ENCODE assay signal across 23 cellular contexts in genomic region chr16:81530814-81531213, GRCh38.
DNase-seq lines count a peak whose midpoint lies in the region; ATAC-seq, FAIRE-seq and TF ChIP-seq lines count a peak whose summit lies in the region.
"Had no signal": no experiment of that assay in that cellular context is flagged by ENCODE, and none has a peak within 500 bp of the region (broad histone marks: within the 10 kb centered on the region; RNA-seq: fewer than 3 reads in every experiment).

No MANE protein-coding gene starts in this region.

- H3K4me1 ChIP-seq in H9 (ENCODE audit: insufficient read depth, low read length) (peaks cover 3% of the 10 kb centered on the region; the same call in 1 of the 2 replicates), breast epithelium (peaks cover 0 to 8% of the 10 kb centered on the region in 2 donors), keratinocyte (ENCODE audit: control insufficient read depth, extremely low read depth, insufficient read depth, low read length) (peaks cover 71% of the 10 kb centered on the region), ovary (ENCODE audit: insufficient read depth) (peaks cover 4% of the 10 kb centered on the region)

- H3K9me3 ChIP-seq in H9 (ENCODE audit: control insufficient read depth, low read depth, low read length), result no peaks in the 10 kb centered on the region
- H3K9me3 ChIP-seq in breast epithelium, result no peaks in the 10 kb centered on the region
- H3K9me3 ChIP-seq in keratinocyte (ENCODE audit: control insufficient read depth, low read depth, low read length), result no peaks in the 10 kb centered on the region
- no peaks in the 10 kb centered on the region for H3K9me3 ChIP-seq in ovary
- H3K9me3 ChIP-seq: sigmoid colon, SJSA1 had no signal

- TF ChIP-seq CTCF in H9 (conservative IDR thresholded peaks at IDR 0.05) (no peak), breast epithelium (IDR thresholded peaks at IDR 0.05) (no peak), keratinocyte (optimal IDR thresholded peaks at IDR 0.05 in 1 of 3, IDR thresholded peaks at IDR 0.05 in 1 of 3, conservative IDR thresholded peaks at IDR 0.05 in 1 of 3; ENCODE audit: extremely low read depth in 1 of 3, insufficient read depth in 2 of 3, low read length in 3 of 3) (no peak), GM10266 (IDR thresholded peaks at IDR 0.05; ENCODE audit: control insufficient read depth, insufficient read depth, low read depth, missing control alignments) (no peak), ovary (IDR thresholded peaks at IDR 0.05) (no peak)

- no peak overlapping the region for H4K5ac ChIP-seq in H9 (ENCODE audit: insufficient read length, low read depth, low read length)

- no peak overlapping the region for H3K4me3 ChIP-seq in breast epithelium
- peak overlapping the region in 2 of 3 experiments; percentile 47 to 62 for H3K4me3 ChIP-seq in keratinocyte (ENCODE audit: control insufficient read depth in 2 of 3, extremely low read depth in 1 of 3, insufficient read depth in 2 of 3, low read depth in 1 of 3, low read length in 3 of 3)
- no peak overlapping the region for H3K4me3 ChIP-seq in ovary
- H3K4me3 ChIP-seq: GM12878, sigmoid colon, SJSA1 had no signal

- no peaks in the 10 kb centered on the region for H3K27me3 Mint-ChIP-seq in H9 (ENCODE audit: low read depth)
- H3K27me3 Mint-ChIP-seq: activated naive CD8-positive, alpha-beta T cell treated with anti-CD3 and anti-CD28 coated beads for 36 hours had no signal

- peaks cover 4% of the 10 kb centered on the region for H3K9me1 ChIP-seq in keratinocyte (ENCODE audit: control insufficient read depth, extremely low read depth, insufficient read depth, low read length)

- H3K36me3 ChIP-seq in breast epithelium (no peaks in the 10 kb centered on the region), keratinocyte (ENCODE audit: control insufficient read depth in 2 of 2, extremely low read depth in 1 of 2, insufficient read depth in 2 of 2, low read length in 2 of 2) (peaks cover 0 to 13% of the 10 kb centered on the region in 2 experiments), ovary (no peaks in the 10 kb centered on the region)
- H3K36me3 ChIP-seq: sigmoid colon had no signal

- peak; percentile 69 for FAIRE-seq in keratinocyte (lab: Jason Lieb, UNC)
- FAIRE-seq: colon, GM12878 had no signal

- H3K4me2 ChIP-seq in H9 (ENCODE audit: insufficient read depth, insufficient read length, low read length) (no peak overlapping the region), keratinocyte (ENCODE audit: control insufficient read depth, extremely low read depth, insufficient read depth, low read depth, low read length) (peak overlapping the region; percentile 82)

- H2AFZ ChIP-seq in H9 (ENCODE audit: low read length), result no peak overlapping the region
- no peak overlapping the region for H2AFZ ChIP-seq in keratinocyte (ENCODE audit: control insufficient read depth, low read length)

- intact Hi-C loops in breast epithelium (cut with DNase I; ENCODE audit: low total_unique reads) (no loop called here), ovary (cut with DNase I) (no loop called here)

- no peak for DNase-seq in H9
- DNase-seq in breast epithelium (ENCODE audit: low spot score in 2 of 2), result no peak
- no peak for DNase-seq in keratinocyte (ENCODE audit: low read depth, low spot score)
- no peak for DNase-seq in stimulated activated effector memory CD8-positive, alpha-beta T cell treated with anti-CD3 and anti-CD28 coated beads, Interleukin-12 subunit alpha, Interleukin-12 subunit beta, amount 100 ng/mL, for 72 hours (ENCODE audit: low spot score in 2 of 2)
- DNase-seq in GM10266 (ENCODE audit: extremely low spot score), result no peak
- DNase-seq in ovary, result no peak
- no peak for DNase-seq in NAMALWA (ENCODE audit: low spot score)
- no peak for DNase-seq in stimulated activated CD4-positive, alpha-beta T cell treated with anti-CD3 and anti-CD28 coated beads, Interleukin-12 subunit alpha, Interleukin-12 subunit beta, amount 100 ng/mL, for 4 hours
- DNase-seq: activated CD8-positive, alpha-beta memory T cell treated with anti-CD3 and anti-CD28 coated beads, Interleukin-2, amount 50 U/mL, for 48 hours; activated naive CD8-positive, alpha-beta T cell treated with anti-CD3 and anti-CD28 coated beads for 36 hours; CD8-positive, alpha-beta T cell; Karpas-422; left colon; natural killer cell; NCI-H1048; NCI-H187 treated with DMSO at 0.1 percent for 48 hours; NCI-H748 treated with DMSO at 0.1 percent for 48 hours; sigmoid colon had no signal

- peak overlapping the region; percentile 4 to 68 (median 54); a peak in 4 of 7 replicates for H3K27ac Mint-ChIP-seq in H9
- peak overlapping the region; percentile 62 for H3K27ac Mint-ChIP-seq in stimulated activated effector memory CD8-positive, alpha-beta T cell treated with anti-CD3 and anti-CD28 coated beads, Interleukin-12 subunit alpha, Interleukin-12 subunit beta, amount 100 ng/mL, for 72 hours
- H3K27ac Mint-ChIP-seq: activated naive CD8-positive, alpha-beta T cell treated with anti-CD3 and anti-CD28 coated beads for 36 hours; activated T-helper 2 cell treated with anti-CD3 and anti-CD28 coated beads, Interferon-gamma antibody, Interleukin-2, Interleukin-4, amounts not matched to agents 10 μg/mL and 5 μg/mL and 100 μg/mL, durations not matched to agents 14 hours and 24 hours and 36 hours; CD8-positive, alpha-beta T cell; T-helper 1 cell treated with Interleukin-12 subunit alpha and Interleukin-12 subunit beta and Interleukin-4 antibody, amounts not matched to agents 30 μg/mL and 1 μg/mL, for 36 hours had no signal

- no peak for TF ChIP-seq EP300 in ovary (IDR thresholded peaks at IDR 0.05)

- no peak overlapping the region for H4K91ac ChIP-seq in H9 (ENCODE audit: insufficient read length, low read depth, low read length)

- H2BK15ac ChIP-seq in H9 (ENCODE audit: low read depth, low read length), result no peak overlapping the region

- H3K56ac ChIP-seq in H9 (ENCODE audit: insufficient read length, low read depth, low read length), result no peak overlapping the region

- H4K20me1 ChIP-seq in H9 (ENCODE audit: control insufficient read depth, insufficient read depth, insufficient read length) (no peaks in the 10 kb centered on the region), keratinocyte (ENCODE audit: control insufficient read depth, extremely low read depth, insufficient read depth, low read length) (no peaks in the 10 kb centered on the region)

- no peak overlapping the region for H2BK12ac ChIP-seq in H9 (ENCODE audit: insufficient read length, low read depth, low read length)

- H3K9ac ChIP-seq in H9 (ENCODE audit: extremely low read depth, insufficient read length, low read length) (no peak overlapping the region), keratinocyte (ENCODE audit: control insufficient read depth, extremely low read depth, insufficient read depth, low read length) (peak overlapping the region; percentile 98)

- H3K27me3 ChIP-seq in H9 (ENCODE audit: insufficient read depth, low read length) (no peaks in the 10 kb centered on the region), breast epithelium (no peaks in the 10 kb centered on the region), keratinocyte (ENCODE audit: control insufficient read depth, extremely low read depth, insufficient read depth, low read length) (no peaks in the 10 kb centered on the region), ovary (no peaks in the 10 kb centered on the region)
- H3K27me3 ChIP-seq: sigmoid colon, SJSA1 had no signal

- H3K23ac ChIP-seq in H9 (ENCODE audit: insufficient read length, low read depth, low read length), result no peak overlapping the region

- no peaks in the 10 kb centered on the region for H3K23me2 ChIP-seq in H9 (ENCODE audit: insufficient read length, low read depth, low read length, poor library complexity, severe bottlenecking)

- peaks cover 3 to 6% of the 10 kb centered on the region in 2 experiments; a peak in 4 of 5 replicates for H3K9me3 Mint-ChIP-seq in H9
- no peaks in the 10 kb centered on the region for H3K9me3 Mint-ChIP-seq in stimulated activated effector memory CD8-positive, alpha-beta T cell treated with anti-CD3 and anti-CD28 coated beads, Interleukin-12 subunit alpha, Interleukin-12 subunit beta, amount 100 ng/mL, for 72 hours
- H3K9me3 Mint-ChIP-seq: activated naive CD8-positive, alpha-beta T cell treated with anti-CD3 and anti-CD28 coated beads for 36 hours; activated T-helper 2 cell treated with anti-CD3 and anti-CD28 coated beads, Interferon-gamma antibody, Interleukin-2, Interleukin-4, amounts not matched to agents 10 μg/mL and 5 μg/mL and 100 μg/mL, durations not matched to agents 14 hours and 24 hours and 36 hours; CD8-positive, alpha-beta T cell; natural killer cell; T-helper 1 cell treated with Interleukin-12 subunit alpha and Interleukin-12 subunit beta and Interleukin-4 antibody, amounts not matched to agents 30 μg/mL and 1 μg/mL, for 36 hours had no signal

- TF ChIP-seq POLR2A in breast epithelium (IDR thresholded peaks at IDR 0.05) (no peak), ovary (IDR thresholded peaks at IDR 0.05) (no peak)

- no peak overlapping the region for H4K8ac ChIP-seq in H9 (replicated peaks; ENCODE audit: insufficient read length, low read depth, low read length)

- H2BK5ac ChIP-seq in H9 (ENCODE audit: insufficient read length, low read length), result no peak overlapping the region

- no peak overlapping the region for H3K4me3 Mint-ChIP-seq in H9
- H3K4me3 Mint-ChIP-seq in stimulated activated effector memory CD8-positive, alpha-beta T cell treated with anti-CD3 and anti-CD28 coated beads, Interleukin-12 subunit alpha, Interleukin-12 subunit beta, amount 100 ng/mL, for 72 hours, result no peak overlapping the region
- H3K4me3 Mint-ChIP-seq: activated naive CD8-positive, alpha-beta T cell treated with anti-CD3 and anti-CD28 coated beads for 36 hours; CD8-positive, alpha-beta T cell; natural killer cell; T-helper 1 cell treated with Interleukin-12 subunit alpha and Interleukin-12 subunit beta and Interleukin-4 antibody, amounts not matched to agents 30 μg/mL and 1 μg/mL, for 36 hours had no signal

- H3K4ac ChIP-seq in H9 (ENCODE audit: low read depth, low read length), result no peak overlapping the region

- H3K79me2 ChIP-seq in H9 (ENCODE audit: insufficient read depth, low read length), result peaks cover 9% of the 10 kb centered on the region; the same call in 1 of the 2 replicates
- H3K79me2 ChIP-seq in keratinocyte (ENCODE audit: control insufficient read depth, insufficient read depth, low read length), result peaks cover 73% of the 10 kb centered on the region

- H3K27ac ChIP-seq in H9 (ENCODE audit: insufficient read length, low read depth, low read length) (no peak overlapping the region), breast epithelium (peak overlapping the region; percentile 67 to 69), keratinocyte (ENCODE audit: control insufficient read depth, insufficient read depth, low read length) (peak overlapping the region; percentile 99), ovary (no peak overlapping the region)
- H3K27ac ChIP-seq: sigmoid colon, SJSA1 had no signal

- no peak overlapping the region for H2BK20ac ChIP-seq in H9 (ENCODE audit: low read depth, low read length, poor library complexity, severe bottlenecking)

- no peak overlapping the region for H2AK5ac ChIP-seq in H9 (ENCODE audit: insufficient read length, low read length)

- no CpG with 5 or more reads among the region's 12 CpGs for WGBS in H9 (ENCODE audit: extremely low coverage, insufficient read length, low lambda C conversion rate)
- WGBS in ovary, 3 donors, result 93 to 94% (median 93%) methylated on average over 12 of the region's 12 CpGs

- H3K36me3 Mint-ChIP-seq in H9 (ENCODE audit: insufficient read depth in 1 of 3, low read depth in 3 of 3), result peaks cover 13 to 22% (median 17%) of the 10 kb centered on the region in 3 experiments
- H3K36me3 Mint-ChIP-seq in stimulated activated effector memory CD8-positive, alpha-beta T cell treated with anti-CD3 and anti-CD28 coated beads, Interleukin-12 subunit alpha, Interleukin-12 subunit beta, amount 100 ng/mL, for 72 hours, result peaks cover 5% of the 10 kb centered on the region
- H3K36me3 Mint-ChIP-seq: natural killer cell had no signal

- no peak for ATAC-seq in stimulated activated effector memory CD8-positive, alpha-beta T cell treated with anti-CD3 and anti-CD28 coated beads, Interleukin-12 subunit alpha, Interleukin-12 subunit beta, amount 100 ng/mL, for 72 hours
- ATAC-seq: CD8-positive, alpha-beta T cell; natural killer cell had no signal

- no peak overlapping the region for H3K18ac ChIP-seq in H9 (ENCODE audit: insufficient read length, low read depth, low read length)

- dilution Hi-C loops in keratinocyte (cut with MboI; ENCODE audit: extremely low pct_ligation_motif_present, low sequenced_read_pairs), result no loop called here

- H2BK120ac ChIP-seq in H9 (ENCODE audit: low read depth, low read length, poor library complexity, severe bottlenecking), result no peak overlapping the region

- H3K14ac ChIP-seq in H9 (ENCODE audit: insufficient read depth, low read length), result no peak overlapping the region

- peaks cover 19 to 27% of the 10 kb centered on the region in 2 experiments for H3K4me1 Mint-ChIP-seq in H9
- H3K4me1 Mint-ChIP-seq in stimulated activated effector memory CD8-positive, alpha-beta T cell treated with anti-CD3 and anti-CD28 coated beads, Interleukin-12 subunit alpha, Interleukin-12 subunit beta, amount 100 ng/mL, for 72 hours, result peaks cover 72% of the 10 kb centered on the region

- H3K79me1 ChIP-seq in H9 (ENCODE audit: insufficient read depth, low read depth, low read length, poor library complexity, severe bottlenecking), result peaks cover 6% of the 10 kb centered on the region

- no peak overlapping the region for H3T11ph ChIP-seq in H9 (ENCODE audit: low read length)

Comparison
In these comparisons a context has a peak if more than half of its experiments do, and no peak if none do; other contexts are left out.
1. H3K27ac ChIP-seq: peak in breast epithelium (2 of 2) and keratinocyte (single experiment); none in H9 (single experiment) and ovary (0 of 2).
2. H3K4me3 ChIP-seq: peak in keratinocyte (2 of 3); none in breast epithelium (0 of 3) and ovary (single experiment).